16 cellular contexts compared by ENCODE assay signal in the genomic region with DNA sequence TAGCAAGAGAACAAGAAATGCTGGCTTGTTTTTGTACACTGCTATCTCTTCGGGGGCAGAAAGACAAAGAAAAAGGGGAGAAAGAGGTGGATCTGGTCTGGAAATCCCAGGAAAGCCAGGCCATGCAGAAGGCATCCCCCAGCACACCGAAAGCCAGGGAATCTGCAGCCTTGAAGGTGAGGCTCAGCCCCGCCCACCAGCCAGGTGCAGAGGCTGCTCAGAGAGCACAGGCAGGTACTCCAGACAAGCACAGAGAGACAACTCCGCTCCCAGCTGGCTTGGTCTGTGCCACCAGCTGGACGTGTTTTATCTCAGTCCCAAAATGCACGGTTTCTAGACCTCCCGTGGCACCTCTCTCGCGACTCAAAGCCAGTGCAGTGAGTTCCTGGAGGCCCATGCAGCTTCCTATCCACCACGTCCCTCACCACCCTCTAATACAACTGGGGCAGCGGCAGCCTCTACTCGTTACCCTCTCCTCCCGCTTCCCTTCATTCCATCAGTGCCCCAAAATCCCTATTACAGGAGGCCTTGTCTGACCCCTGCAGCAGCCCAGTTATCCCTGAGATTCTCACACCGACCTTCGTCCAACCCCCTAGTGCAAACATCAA.
A peak's percentile ranks its signal among the peaks of the same experiment; 100 is the strongest.
DNase-seq lines count a peak whose midpoint lies in the region; ATAC-seq and TF ChIP-seq lines count a peak whose summit lies in the region.
"Had no signal": no experiment of that assay in that cellular context is flagged by ENCODE, and none has a peak within 500 bp of the region (broad histone marks: within the 10 kb centered on the region; RNA-seq: fewer than 3 reads in every experiment).

No MANE protein-coding gene starts in this region.

- DNase-seq in DMS153 (lab: John Stamatoyannopoulos, UW) (peak; percentile 25), NCI-H1105 (lab: John Stamatoyannopoulos, UW) (peak; percentile 18), esophagus muscularis mucosa (ENCODE audit: extremely low spot score) (no peak), neural crest cell (ENCODE audit: low read depth, low spot score) (no peak), activated T-cell treated with anti-CD3 and anti-CD28 coated beads for 4 hours (no peak), NOMO-1 treated with DMSO at 0.1 percent for 48 hours (lab: John Stamatoyannopoulos, UW; ENCODE audit: unreplicated experiment) (no peak), DMS114 treated with DMSO at 0.1 percent for 48 hours (lab: John Stamatoyannopoulos, UW; ENCODE audit: unreplicated experiment) (no peak)
- DNase-seq: activated naive CD8-positive, alpha-beta T cell treated with anti-CD3 and anti-CD28 coated beads, Interleukin-2, amount 50 U/mL, for 24 hours; GDM1; GOT3; SK-N-SH; WERI-Rb-1 had no signal

- intact Hi-C loops in esophagus muscularis mucosa (cut with DNase I): no loop called here

- H3K9me3 ChIP-seq in esophagus muscularis mucosa: no peaks in the 10 kb centered on the region
- H3K9me3 ChIP-seq: SK-N-SH had no signal

- H3K36me3 ChIP-seq in esophagus muscularis mucosa: no peaks in the 10 kb centered on the region
- H3K36me3 ChIP-seq: WERI-Rb-1 had no signal

- no peaks in the 10 kb centered on the region for H3K27me3 ChIP-seq in esophagus muscularis mucosa

- no peak overlapping the region for H3K4me3 ChIP-seq in esophagus muscularis mucosa

- TF ChIP-seq POLR2A in esophagus muscularis mucosa (IDR thresholded peaks at IDR 0.05; ENCODE audit: low read depth): no peak

- peak overlapping the region; percentile 62 to 75 (median 70) for H3K27ac ChIP-seq in esophagus muscularis mucosa (replicated peaks in 1 of 4)
- H3K27ac ChIP-seq: WERI-Rb-1 had no signal

- H3K27me3 Mint-ChIP-seq in neural crest cell (ENCODE audit: low read depth): no peaks in the 10 kb centered on the region
- H3K27me3 Mint-ChIP-seq: activated naive CD8-positive, alpha-beta T cell treated with anti-CD3 and anti-CD28 coated beads, Interleukin-2, amount 50 U/mL, for 24 hours; B cell; memory B cell; progenitor cell of endocrine pancreas had no signal

- H3K4me3 Mint-ChIP-seq in neural crest cell: no peak overlapping the region
- H3K4me3 Mint-ChIP-seq: activated naive CD8-positive, alpha-beta T cell treated with anti-CD3 and anti-CD28 coated beads, Interleukin-2, amount 50 U/mL, for 24 hours; B cell; memory B cell had no signal

- H3K27ac Mint-ChIP-seq in neural crest cell (ENCODE audit: unreplicated experiment): peak overlapping the region; percentile 79
- H3K27ac Mint-ChIP-seq: activated naive CD8-positive, alpha-beta T cell treated with anti-CD3 and anti-CD28 coated beads, Interleukin-2, amount 50 U/mL, for 24 hours; B cell; memory B cell; progenitor cell of endocrine pancreas had no signal

- H3K4me1 Mint-ChIP-seq in neural crest cell: peaks cover 21% of the 10 kb centered on the region

- TF ChIP-seq EP300 in esophagus muscularis mucosa (IDR thresholded peaks at IDR 0.05): no peak

- WGBS in esophagus muscularis mucosa: 88% methylated on average over 15 of the region's 15 CpGs

- peaks cover 28 to 76% (median 57%) of the 10 kb centered on the region in 4 donors for H3K4me1 ChIP-seq in esophagus muscularis mucosa

- no peak for ATAC-seq in HG03175 (IDR thresholded peaks at IDR 0.05; ENCODE audit: unreplicated experiment)
- ATAC-seq: activated naive CD8-positive, alpha-beta T cell treated with anti-CD3 and anti-CD28 coated beads, Interleukin-2, amount 50 U/mL, for 24 hours had no signal

- H3K9me3 Mint-ChIP-seq in neural crest cell: no peaks in the 10 kb centered on the region
- H3K9me3 Mint-ChIP-seq: activated naive CD8-positive, alpha-beta T cell treated with anti-CD3 and anti-CD28 coated beads, Interleukin-2, amount 50 U/mL, for 24 hours had no signal

- peaks cover 19% of the 10 kb centered on the region for H3K36me3 Mint-ChIP-seq in neural crest cell (ENCODE audit: low read depth)

- TF ChIP-seq CTCF in esophagus muscularis mucosa (IDR thresholded peaks at IDR 0.05) (no peak), neural crest cell (conservative IDR thresholded peaks at IDR 0.05) (no peak)

Comparison
In these comparisons a context has a peak if more than half of its experiments do, and no peak if none do; other contexts are left out.
1. DNase-seq: peak in DMS153 (single experiment) and NCI-H1105 (single experiment); none in esophagus muscularis mucosa (single experiment), neural crest cell (single experiment), activated T-cell treated with anti-CD3 and anti-CD28 coated beads for 4 hours (single experiment), NOMO-1 treated with DMSO at 0.1 percent for 48 hours (single experiment) and DMS114 treated with DMSO at 0.1 percent for 48 hours (single experiment).